Comparison of ENCODE assay signal across 15 cellular contexts in the genomic region with DNA sequence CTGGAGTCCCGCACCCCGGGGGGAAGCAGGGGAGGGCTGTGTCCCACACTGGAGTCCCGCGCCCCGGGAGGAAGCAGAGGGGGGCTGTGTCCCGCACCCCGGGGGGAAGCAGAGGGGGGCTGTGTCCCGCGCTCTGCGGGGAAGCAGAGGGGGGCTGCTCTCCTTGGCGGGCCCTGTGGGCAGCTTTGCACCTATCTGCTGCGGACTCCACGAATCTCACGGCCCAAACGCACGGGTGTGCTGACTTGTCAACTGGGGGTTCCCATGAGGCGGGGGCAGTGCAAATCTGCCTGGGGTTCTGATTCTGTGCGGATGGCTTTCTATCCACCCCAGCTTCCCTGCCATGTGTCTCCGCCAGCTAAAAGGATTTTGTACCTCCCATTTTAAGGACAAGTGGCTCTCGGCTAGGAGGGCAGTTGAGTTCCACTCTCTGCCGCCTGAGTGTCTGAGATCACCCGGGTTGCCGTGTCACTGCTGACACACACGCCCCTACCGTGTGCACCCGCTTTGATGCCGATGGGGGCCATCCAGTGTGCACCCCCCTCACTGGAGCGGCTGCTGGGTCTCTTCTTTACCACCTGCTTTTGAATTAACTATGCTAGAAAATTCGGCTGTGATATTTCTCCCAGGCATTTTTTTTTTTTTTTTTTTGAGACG. TPM values are rescaled to one million over a fixed set of nuclear protein-coding genes. Genes with fewer than 3 reads are reported as not detected.
"Had no signal": no experiment of that assay in that cellular context is flagged by ENCODE, and none has a peak within 500 bp of the region (broad histone marks: within the 10 kb centered on the region; RNA-seq: fewer than 3 reads in every experiment).

No MANE protein-coding gene starts in this region.

- H3K36me3 ChIP-seq: ascending aorta, gastrocnemius medialis, heart left ventricle, tibial artery had no signal

- H3K4me3 ChIP-seq: ascending aorta, gastrocnemius medialis, heart left ventricle, tibial artery had no signal

- DNase-seq: activated CD4-positive, alpha-beta T cell treated with anti-CD3 and anti-CD28 coated beads, Interleukin-2, amount 10 ng/mL, durations not matched to agents 7 days and 5 days; activated CD8-positive, alpha-beta T cell treated with anti-CD3 and anti-CD28 coated beads, Interleukin-2, amount 10 ng/mL, durations not matched to agents 7 days and 5 days; activated naive CD4-positive, alpha-beta T cell treated with anti-CD3 and anti-CD28 coated beads, Interleukin-2, amount 10 ng/mL, durations not matched to agents 7 days and 5 days; activated T-cell treated with anti-CD3 and anti-CD28 coated beads, Interleukin-2, amount 50 U/mL, for 24 hours; effector CD4-positive, alpha-beta T cell; gastrocnemius medialis; stimulated activated CD4-positive, alpha-beta T cell treated with anti-CD3 and anti-CD28 coated beads, Interleukin-12 subunit alpha, Interleukin-12 subunit beta, amount 100 ng/mL, for 4 hours; stimulated activated CD4-positive, alpha-beta T cell treated with anti-CD3 and anti-CD28 coated beads, Interleukin-2, amount 100 ng/mL, for 24 hours; stimulated activated naive CD4-positive, alpha-beta T cell treated with Interleukin-2 at 50 U/mL for 16 hours; tibial artery had no signal

- ATAC-seq: activated CD8-positive, alpha-beta T cell treated with anti-CD3 and anti-CD28 coated beads, Interleukin-2, amount 10 ng/mL, durations not matched to agents 7 days and 5 days; esophagus mucosa; gastrocnemius medialis; heart left ventricle; natural killer cell treated with Interleukin-12 subunit alpha and Interleukin-12 subunit beta and Interleukin-15 and Interleukin-18, amount 100 ng/mL, for 72 hours had no signal

- H3K27me3 ChIP-seq: ascending aorta, gastrocnemius medialis, heart left ventricle, tibial artery had no signal

- H3K9me3 ChIP-seq: ascending aorta, gastrocnemius medialis, heart left ventricle, tibial artery had no signal

- H3K4me1 ChIP-seq: ascending aorta had no signal

- H3K27ac ChIP-seq: ascending aorta, gastrocnemius medialis, heart left ventricle, tibial artery had no signal

RNA-seq across cellular contexts. Expression of gene GPER1, which starts 20.5 kb away (rescaled TPM):
- total RNA-seq: natural killer cell treated with Interleukin-12 subunit alpha and Interleukin-12 subunit beta and Interleukin-15 and Interleukin-18, amount 100 ng/mL, for 72 hours; T-helper 1 cell treated with Interleukin-12 subunit alpha and Interleukin-12 subunit beta and Interleukin-4 antibody, amounts not matched to agents 30 ng/mL and 1 ng/mL, for 36 hours had no signal
